ENCODE assay signal across 1 cellular context in the genomic region with DNA sequence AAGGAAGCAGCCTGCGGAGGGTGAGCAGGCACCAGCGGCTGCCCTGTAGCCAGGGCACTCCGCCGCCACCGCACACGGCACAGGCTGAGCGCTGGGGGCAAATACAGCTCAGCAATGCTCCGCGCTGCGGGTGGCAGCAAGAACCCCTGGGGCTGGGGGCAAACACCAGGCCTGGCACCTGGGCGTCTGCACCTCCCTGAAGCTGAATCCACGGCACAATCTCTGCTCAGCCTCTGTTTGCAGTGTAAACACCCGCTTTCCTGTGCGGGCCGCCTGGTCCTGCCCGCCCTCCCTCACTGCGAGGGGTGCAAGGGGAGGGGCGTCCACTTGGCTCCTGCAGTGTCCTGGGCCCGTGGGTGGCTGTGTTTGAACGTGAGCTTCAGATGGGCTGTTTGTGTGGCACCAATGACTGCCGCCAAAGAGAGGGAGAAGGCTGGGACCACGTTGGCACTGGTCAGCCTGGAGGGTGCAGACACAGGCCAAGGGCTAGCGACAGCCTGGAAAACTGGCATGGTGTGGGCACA.
TF ChIP-seq lines count a peak whose summit lies in the region.

No MANE protein-coding gene starts in this region.

TF ChIP-seq in HepG2, 621 proteins besides CTCF, POLR2A, EP300 and RAD21 (continued from another document and continues in another):
- peak; percentile 54; the same call in 1 of the 2 replicates for TF ChIP-seq ZBED4 (CRISPR knock-in tag; IDR thresholded peaks at IDR 0.05; ENCODE audit: borderline replicate concordance)
- peak; percentile 41; the same call in 1 of the 2 replicates for TF ChIP-seq TFDP1 (CRISPR knock-in tag; IDR thresholded peaks at IDR 0.05; ENCODE audit: borderline replicate concordance)
- TF ChIP-seq IKZF4 (CRISPR knock-in tag; IDR thresholded peaks at IDR 0.05; ENCODE audit: borderline replicate concordance, low read depth, not compliant biosample characterization), result no peak
- TF ChIP-seq ELF3 (CRISPR knock-in tag; IDR thresholded peaks at IDR 0.05), result no peak; the same call in 1 of the 2 replicates
- no peak for TF ChIP-seq ZNF335 (CRISPR knock-in tag; IDR thresholded peaks at IDR 0.05)
- TF ChIP-seq FIP1L1 (IDR thresholded peaks at IDR 0.05; ENCODE audit: borderline replicate concordance, insufficient read depth, low read depth, low read length), result no peak
- no peak for TF ChIP-seq ZNF484 (CRISPR knock-in tag; IDR thresholded peaks at IDR 0.05; ENCODE audit: borderline replicate concordance, low read depth)
- TF ChIP-seq ADNP (CRISPR knock-in tag; IDR thresholded peaks at IDR 0.05), result no peak
- no peak for TF ChIP-seq NFKBIZ (CRISPR knock-in tag; IDR thresholded peaks at IDR 0.05)
- TF ChIP-seq SRSF9 (IDR thresholded peaks at IDR 0.05; ENCODE audit: borderline replicate concordance, insufficient read depth, low read depth, low read length, poor library complexity, severe bottlenecking), result no peak
- no peak for TF ChIP-seq EED (CRISPR knock-in tag; IDR thresholded peaks at IDR 0.05)
- no peak for TF ChIP-seq ZNF572 (CRISPR knock-in tag; IDR thresholded peaks at IDR 0.05)
- TF ChIP-seq, protein P1, sequence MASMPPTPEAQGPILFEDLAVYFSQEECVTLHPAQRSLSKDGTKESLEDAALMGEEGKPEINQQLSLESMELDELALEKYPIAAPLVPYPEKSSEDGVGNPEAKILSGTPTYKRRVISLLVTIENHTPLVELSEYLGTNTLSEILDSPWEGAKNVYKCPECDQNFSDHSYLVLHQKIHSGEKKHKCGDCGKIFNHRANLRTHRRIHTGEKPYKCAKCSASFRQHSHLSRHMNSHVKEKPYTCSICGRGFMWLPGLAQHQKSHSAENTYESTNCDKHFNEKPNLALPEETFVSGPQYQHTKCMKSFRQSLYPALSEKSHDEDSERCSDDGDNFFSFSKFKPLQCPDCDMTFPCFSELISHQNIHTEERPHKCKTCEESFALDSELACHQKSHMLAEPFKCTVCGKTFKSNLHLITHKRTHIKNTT (CRISPR knock-in tag; IDR thresholded peaks at IDR 0.05), result no peak
- TF ChIP-seq NCOA5 (CRISPR knock-in tag; IDR thresholded peaks at IDR 0.05), result no peak
- 0 out of 2 replicates have a peak, but pooled peaks have one; percentile 52 for TF ChIP-seq MEF2D (CRISPR knock-in tag; IDR thresholded peaks at IDR 0.05)
- TF ChIP-seq ZNF354B (CRISPR knock-in tag; IDR thresholded peaks at IDR 0.05), result no peak
- TF ChIP-seq NKX3-1 (CRISPR knock-in tag; IDR thresholded peaks at IDR 0.05), result no peak
- no peak for TF ChIP-seq FOXK2 (IDR thresholded peaks at IDR 0.05)
- no peak for TF ChIP-seq ZBTB21 (CRISPR knock-in tag; IDR thresholded peaks at IDR 0.05)
- no peak for TF ChIP-seq ZNF264 (CRISPR knock-in tag; IDR thresholded peaks at IDR 0.05)
- TF ChIP-seq, protein P2, sequence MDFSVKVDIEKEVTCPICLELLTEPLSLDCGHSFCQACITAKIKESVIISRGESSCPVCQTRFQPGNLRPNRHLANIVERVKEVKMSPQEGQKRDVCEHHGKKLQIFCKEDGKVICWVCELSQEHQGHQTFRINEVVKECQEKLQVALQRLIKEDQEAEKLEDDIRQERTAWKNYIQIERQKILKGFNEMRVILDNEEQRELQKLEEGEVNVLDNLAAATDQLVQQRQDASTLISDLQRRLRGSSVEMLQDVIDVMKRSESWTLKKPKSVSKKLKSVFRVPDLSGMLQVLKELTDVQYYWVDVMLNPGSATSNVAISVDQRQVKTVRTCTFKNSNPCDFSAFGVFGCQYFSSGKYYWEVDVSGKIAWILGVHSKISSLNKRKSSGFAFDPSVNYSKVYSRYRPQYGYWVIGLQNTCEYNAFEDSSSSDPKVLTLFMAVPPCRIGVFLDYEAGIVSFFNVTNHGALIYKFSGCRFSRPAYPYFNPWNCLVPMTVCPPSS (IDR thresholded peaks at IDR 0.05), result no peak
- TF ChIP-seq GATA4 (IDR thresholded peaks at IDR 0.05; ENCODE audit: borderline replicate concordance, low read depth), result no peak
- no peak for TF ChIP-seq ZNF644 (CRISPR knock-in tag; IDR thresholded peaks at IDR 0.05; ENCODE audit: low read depth)
- TF ChIP-seq PREB (CRISPR knock-in tag; IDR thresholded peaks at IDR 0.05), result no peak
- TF ChIP-seq THAP11 (CRISPR knock-in tag; IDR thresholded peaks at IDR 0.05), result peak; percentile 32; the same call in 1 of the 2 replicates
- no peak for TF ChIP-seq ZBTB1 (CRISPR knock-in tag; IDR thresholded peaks at IDR 0.05; ENCODE audit: borderline replicate concordance)
- no peak for TF ChIP-seq WIZ (CRISPR knock-in tag; IDR thresholded peaks at IDR 0.05)
- TF ChIP-seq SNAI1 (CRISPR knock-in tag; IDR thresholded peaks at IDR 0.05; ENCODE audit: borderline replicate concordance), result no peak
- TF ChIP-seq, protein P3, sequence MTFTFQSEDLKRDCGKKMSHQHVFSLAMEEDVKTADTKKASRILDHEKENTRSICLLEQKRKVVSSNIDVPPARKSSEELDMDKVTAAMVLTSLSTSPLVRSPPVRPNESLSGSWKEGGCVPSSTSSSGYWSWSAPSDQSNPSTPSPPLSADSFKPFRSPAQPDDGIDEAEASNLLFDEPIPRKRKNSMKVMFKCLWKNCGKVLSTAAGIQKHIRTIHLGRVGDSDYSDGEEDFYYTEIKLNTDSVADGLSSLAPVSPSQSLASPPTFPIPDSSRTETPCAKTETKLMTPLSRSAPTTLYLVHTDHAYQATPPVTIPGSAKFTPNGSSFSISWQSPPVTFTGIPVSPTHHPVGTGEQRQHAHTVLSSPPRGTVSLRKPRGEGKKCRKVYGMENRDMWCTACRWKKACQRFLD (CRISPR knock-in tag; IDR thresholded peaks at IDR 0.05; ENCODE audit: borderline replicate concordance), result no peak
- TF ChIP-seq, protein P4, sequence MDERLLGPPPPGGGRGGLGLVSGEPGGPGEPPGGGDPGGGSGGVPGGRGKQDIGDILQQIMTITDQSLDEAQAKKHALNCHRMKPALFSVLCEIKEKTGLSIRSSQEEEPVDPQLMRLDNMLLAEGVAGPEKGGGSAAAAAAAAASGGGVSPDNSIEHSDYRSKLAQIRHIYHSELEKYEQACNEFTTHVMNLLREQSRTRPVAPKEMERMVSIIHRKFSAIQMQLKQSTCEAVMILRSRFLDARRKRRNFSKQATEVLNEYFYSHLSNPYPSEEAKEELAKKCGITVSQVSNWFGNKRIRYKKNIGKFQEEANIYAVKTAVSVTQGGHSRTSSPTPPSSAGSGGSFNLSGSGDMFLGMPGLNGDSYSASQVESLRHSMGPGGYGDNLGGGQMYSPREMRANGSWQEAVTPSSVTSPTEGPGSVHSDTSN (CRISPR knock-in tag; IDR thresholded peaks at IDR 0.05), result no peak
- no peak for TF ChIP-seq ZSCAN31 (CRISPR knock-in tag; IDR thresholded peaks at IDR 0.05; ENCODE audit: low read depth)
- TF ChIP-seq ZNF672 (CRISPR knock-in tag; IDR thresholded peaks at IDR 0.05), result no peak
- TF ChIP-seq CEBPG (CRISPR knock-in tag; IDR thresholded peaks at IDR 0.05), result no peak
- TF ChIP-seq THYN1 (CRISPR knock-in tag; IDR thresholded peaks at IDR 0.05; ENCODE audit: borderline replicate concordance, low read depth), result no peak
- TF ChIP-seq ZNF318 (CRISPR knock-in tag; IDR thresholded peaks at IDR 0.05), result no peak
